In the genomic region with DNA sequence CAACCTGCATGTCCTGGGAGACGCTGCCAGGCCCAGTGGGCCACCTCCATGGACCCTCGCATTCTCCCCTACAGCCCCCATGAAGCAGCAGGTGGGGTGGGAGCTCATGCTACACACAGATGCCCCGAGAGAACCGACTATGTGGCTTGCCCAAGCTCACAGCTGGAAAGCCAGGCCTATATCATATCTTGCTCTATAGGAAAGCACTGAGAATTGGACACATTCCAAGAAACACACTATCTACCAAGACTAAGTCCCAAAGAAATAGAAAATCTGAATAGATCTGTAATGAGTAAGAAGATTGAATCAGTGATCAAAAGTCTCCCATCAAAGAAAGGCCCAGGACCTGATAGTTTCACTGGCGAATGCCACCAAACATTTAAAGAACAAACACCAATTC, we compare ENCODE assay signal across 17 cellular contexts. TPM values are rescaled to one million over a fixed set of nuclear protein-coding genes. Genes with fewer than 3 reads are reported as not detected.
DNase-seq lines count a peak whose midpoint lies in the region; ATAC-seq, FAIRE-seq and TF ChIP-seq lines count a peak whose summit lies in the region.
"Had no signal": no experiment of that assay in that cellular context is flagged by ENCODE, and none has a peak within 500 bp of the region (broad histone marks: within the 10 kb centered on the region; RNA-seq: fewer than 3 reads in every experiment).

No MANE protein-coding gene starts in this region.

- no peak overlapping the region for H3K4me3 ChIP-seq in A673 (ENCODE audit: low read depth, low read length, poor library complexity, severe bottlenecking)
- H3K4me3 ChIP-seq in HEK293 (ENCODE audit: low read depth, low read length) = no peak overlapping the region
- H3K4me3 ChIP-seq in K562 = no peak overlapping the region
- H3K4me3 ChIP-seq: GM23248 had no signal

- peak overlapping the region; percentile 3 for H3K27ac Mint-ChIP-seq in glutamatergic neuron (ENCODE audit: unreplicated experiment)
- H3K27ac Mint-ChIP-seq: CD14-positive monocyte; CD8-positive, alpha-beta T cell had no signal

- H4K20me1 ChIP-seq in K562 (replicated peaks; ENCODE audit: control insufficient read depth, insufficient read depth, low read length) = no peaks in the 10 kb centered on the region

- TF ChIP-seq RAD21 in K562 (CRISPR knock-in tag; conservative IDR thresholded peaks at IDR 0.05 in 1 of 2, IDR thresholded peaks at IDR 0.05 in 1 of 2) = no peak

- POLR2A ChIA-PET in A673 (lab: Charles Lee; ENCODE audit: low non-redundant PET) = no interaction called here
- POLR2A ChIA-PET in HEK293 (lab: Yijun Ruan, JAX) = interaction anchor here (0.6 kb wide), 1 partner anchor 25 kb away, joined by 4 read pairs; no protein-coding TSS in a partner anchor
- POLR2A ChIA-PET in K562 (lab: Yijun Ruan, JAX) = no interaction called here

- no peak for TF ChIP-seq CTCF in A673 (conservative IDR thresholded peaks at IDR 0.05; ENCODE audit: low read depth, low read length)
- no peak for TF ChIP-seq CTCF in HEK293 (tag by site-specific recombination; IDR thresholded peaks at IDR 0.05)
- no peak for TF ChIP-seq CTCF in K562 (IDR thresholded peaks at IDR 0.05 in 2 of 3, conservative IDR thresholded peaks at IDR 0.05 in 1 of 3; ENCODE audit: insufficient read depth in 2 of 3, low read depth in 1 of 3, low read length in 3 of 3)
- no peak for TF ChIP-seq CTCF in glutamatergic neuron (IDR thresholded peaks at IDR 0.05; ENCODE audit: partially characterized antibody, unreplicated experiment)

- peaks cover 10% of the 10 kb centered on the region for H3K27me3 Mint-ChIP-seq in glutamatergic neuron (ENCODE audit: unreplicated experiment)

- no peaks in the 10 kb centered on the region for H3K79me2 ChIP-seq in K562 (ENCODE audit: control insufficient read depth, insufficient read depth, low read length)

- H3K36me3 Mint-ChIP-seq in glutamatergic neuron (ENCODE audit: unreplicated experiment) = peaks cover 22% of the 10 kb centered on the region
- H3K36me3 Mint-ChIP-seq: CD8-positive, alpha-beta T cell had no signal

- TF ChIP-seq POLR2A in K562 (conservative IDR thresholded peaks at IDR 0.05) = no peak

- H3K36me3 ChIP-seq in A673 (ENCODE audit: insufficient read depth, low read length, poor library complexity, severe bottlenecking) (no peaks in the 10 kb centered on the region), HEK293 (ENCODE audit: control insufficient read depth in 2 of 2, insufficient read depth in 1 of 2, low read length in 2 of 2) (no peaks in the 10 kb centered on the region), K562 (ENCODE audit: control insufficient read depth, insufficient read depth, low read length) (no peaks in the 10 kb centered on the region)

- no peak for TF ChIP-seq EP300 in K562 (IDR thresholded peaks at IDR 0.05; ENCODE audit: low read length)

- peaks cover 8% of the 10 kb centered on the region for H3K4me1 Mint-ChIP-seq in glutamatergic neuron (ENCODE audit: low read depth, unreplicated experiment)
- H3K4me1 Mint-ChIP-seq: CD14-positive monocyte had no signal

- no peak overlapping the region for H3K4me3 Mint-ChIP-seq in glutamatergic neuron (ENCODE audit: unreplicated experiment)
- H3K4me3 Mint-ChIP-seq: CD14-positive monocyte; CD8-positive, alpha-beta T cell had no signal

- H3K4me1 ChIP-seq in A673 (ENCODE audit: insufficient read depth, low read length, poor library complexity, severe bottlenecking) (no peaks in the 10 kb centered on the region), HEK293 (ENCODE audit: control insufficient read depth, insufficient read depth, low read length) (no peaks in the 10 kb centered on the region), K562 (replicated peaks in 1 of 2; ENCODE audit: control insufficient read depth in 2 of 2, insufficient read depth in 2 of 2, low read length in 2 of 2) (peaks cover 0 to 10% of the 10 kb centered on the region in 2 experiments; a peak in 3 of 5 replicates)

- CTCF ChIA-PET in A673 (lab: Charles Lee) (no interaction called here), HEK293 (lab: Yijun Ruan, JAX) (interaction anchor here (1.0 to 1.5 kb wide), 4 partner anchors 20 to 428 kb away, joined by 3 to 5 read pairs (median 4); no protein-coding TSS in a partner anchor), K562 (lab: Yijun Ruan, JAX; ENCODE audit: low intra/inter-chr PET ratio) (no interaction called here)

- no peak overlapping the region for H3K4me2 ChIP-seq in K562 (ENCODE audit: insufficient read depth, low read length)

- H2AFZ ChIP-seq in K562 (ENCODE audit: low read depth, low read length) = no peak overlapping the region
- H2AFZ ChIP-seq: GM23248 had no signal

- 8% methylated on average over 4 of the region's 5 CpGs for WGBS in K562 (ENCODE audit: insufficient coverage, low coverage, missing lambda C conversion rate)

- H3K27ac ChIP-seq in A673 (ENCODE audit: low read depth, low read length, poor library complexity, severe bottlenecking) (peak overlapping the region; percentile 29), HEK293 (ENCODE audit: extremely low read depth, low read depth, low read length) (no peak overlapping the region), K562 (ENCODE audit: extremely low read depth, low read depth, low read length) (no peak overlapping the region)
- H3K27ac ChIP-seq: GM23248, HL-60 had no signal

- H3K9me3 ChIP-seq in A673 (ENCODE audit: low read depth, low read length, poor library complexity, severe bottlenecking) (peaks cover 11% of the 10 kb centered on the region), HEK293 (ENCODE audit: control insufficient read depth, insufficient read depth, low read depth, low read length) (no peaks in the 10 kb centered on the region), K562 (replicated peaks; ENCODE audit: control insufficient read depth, insufficient read depth, low read depth, low read length) (no peaks in the 10 kb centered on the region; the same call in none of the 2 replicates)

- H3K27me3 ChIP-seq in A673 (replicated peaks; ENCODE audit: insufficient read depth, low read depth, low read length, poor library complexity) (no peaks in the 10 kb centered on the region), K562 (ENCODE audit: control insufficient read depth in 2 of 2, insufficient read depth in 2 of 2, low read length in 2 of 2) (peaks cover 5 to 44% of the 10 kb centered on the region in 2 experiments; a peak in 4 of 5 replicates)

- no peak for FAIRE-seq in K562 (lab: Jason Lieb, UNC)
- FAIRE-seq: A204.1, H54 had no signal

- in situ Hi-C loops in K562 (cut with MboI) = no loop called here

- peaks cover 16% of the 10 kb centered on the region for H3K9me3 Mint-ChIP-seq in glutamatergic neuron (ENCODE audit: unreplicated experiment)
- H3K9me3 Mint-ChIP-seq: CD8-positive, alpha-beta T cell had no signal

- H3K9me1 ChIP-seq in K562 (ENCODE audit: control insufficient read depth, insufficient read depth, low read length) = no peaks in the 10 kb centered on the region

- intact Hi-C loops in A673 (cut with micrococcal nuclease; ENCODE audit: unreplicated experiment) (no loop called here), K562 (cut with micrococcal nuclease) (no loop called here)

- DNase-seq in A673 (ENCODE audit: low spot score) (no peak), K562 (ENCODE audit: extremely low read depth in 1 of 4, low spot score in 3 of 4) (no peak), glutamatergic neuron (no peak), NCI-H510A (lab: John Stamatoyannopoulos, UW) (no peak), cerebellar nuclear complex (lab: John Stamatoyannopoulos, UW) (no peak), middle frontal gyrus (ENCODE audit: extremely low spot score, low spot score) (no peak)
- DNase-seq: CD8-positive, alpha-beta T cell; COR-L47 had no signal

- ATAC-seq in K562 = no peak
- ATAC-seq: CD8-positive, alpha-beta T cell; HCT116 had no signal

- peak overlapping the region in 1 of 2 experiments; percentile 68; a peak in 1 of 4 replicates for H3K9ac ChIP-seq in K562 (ENCODE audit: insufficient read depth in 1 of 2, low read depth in 2 of 2, low read length in 2 of 2)
- H3K9ac ChIP-seq: GM23248 had no signal

- BruUV-seq in A673 (replicated peaks; lab: Mats Ljungman, UMichigan) (no TSS peak), K562 (replicated peaks; lab: Mats Ljungman, UMichigan) (no TSS peak)

RNA-seq across cellular contexts. Expression of a gene that starts 7.3 kb away (rescaled TPM):
- total RNA-seq in A673 (2021) (0.90 and 1.4 TPM in 2 replicates), K562 (2014; rRNA removed) (0.24 TPM in 1 of 2 replicates, not detected in the other), K562 (2014; rRNA removed; fragmentation: Illumina TruSeq; extraction: Trizol) (0.10 TPM in 1 of 2 replicates, not detected in the other), K562 (2015; rRNA removed; fragmentation: Illumina TruSeq; extraction: Trizol) (0.11 TPM in 1 of 2 replicates, not detected in the other), K562 (2021) (0.51 and 0.55 TPM in 2 replicates), glutamatergic neuron (ENCODE audit: unreplicated experiment) (27.0 TPM)
- total RNA-seq in K562 (2011; cell fraction: chromatin; rRNA removed; ENCODE audit: low replicate concordance) = 0.63 and 1.3 TPM in 2 replicates
- 1.3 TPM in 2 replicates for total RNA-seq in K562 (2011; cell fraction: nucleolus; rRNA removed)
- total RNA-seq in K562 (2011; cell fraction: nucleoplasm; rRNA removed) = 0.84 and 1.1 TPM in 2 replicates
- polyA plus RNA-seq in K562 (2011; rRNA removed) (0.43 and 0.50 TPM in 2 replicates), K562 (2014; fragmentation: Illumina TruSeq; extraction: Trizol) (0.29 TPM in 1 of 2 replicates, not detected in the other), K562 (2014; fragmentation: Nextera tagmentation; extraction: Ambion mirVana) (not detected), K562 (2014; rRNA removed) (0.25 and 0.26 TPM in 2 replicates)
- 0.46 and 1.1 TPM in 2 replicates for polyA plus RNA-seq in K562 (2011; cell fraction: cytosol; rRNA removed)
- polyA plus RNA-seq in K562 (2011; cell fraction: nucleus; rRNA removed) = 1.6 and 3.2 TPM in 2 replicates
- 0.18 and 0.32 TPM in 2 replicates for polyA plus RNA-seq in K562 (2012)
- not detected in 2 replicates for polyA minus RNA-seq in K562 (2011; rRNA and poly(A)+ RNA removed)
- polyA minus RNA-seq in K562 (2011; cell fraction: cytosol; rRNA and poly(A)+ RNA removed) = 1.0 and 1.1 TPM in 2 replicates
- polyA minus RNA-seq in K562 (2011; cell fraction: nucleus; rRNA and poly(A)+ RNA removed) = 0.78 and 1.5 TPM in 2 replicates

RNA-seq across cellular contexts. Expression of a gene that starts 8.0 kb away (rescaled TPM):
- total RNA-seq in A673 (2021) (not detected in 2 replicates), K562 (2014; rRNA removed) (not detected in 2 replicates), K562 (2014; rRNA removed; fragmentation: Illumina TruSeq; extraction: Trizol) (not detected in 2 replicates), K562 (2015; rRNA removed; fragmentation: Illumina TruSeq; extraction: Trizol) (not detected in 2 replicates), K562 (2021) (not detected in 2 replicates), glutamatergic neuron (ENCODE audit: unreplicated experiment) (0.29 TPM)
- not detected in 2 replicates for total RNA-seq in K562 (2011; cell fraction: chromatin; rRNA removed; ENCODE audit: low replicate concordance)
- total RNA-seq in K562 (2011; cell fraction: nucleolus; rRNA removed) = not detected in 2 replicates
- total RNA-seq in K562 (2011; cell fraction: nucleoplasm; rRNA removed) = not detected in 2 replicates
- polyA plus RNA-seq in K562 (2011; rRNA removed) (not detected in 2 replicates), K562 (2014; fragmentation: Illumina TruSeq; extraction: Trizol) (not detected in 2 replicates), K562 (2014; fragmentation: Nextera tagmentation; extraction: Ambion mirVana) (not detected), K562 (2014; rRNA removed) (not detected in 2 replicates)
- not detected in 2 replicates for polyA plus RNA-seq in K562 (2011; cell fraction: cytosol; rRNA removed)
- polyA plus RNA-seq in K562 (2011; cell fraction: nucleus; rRNA removed) = not detected in 2 replicates
- not detected in 2 replicates for polyA plus RNA-seq in K562 (2012)
- polyA minus RNA-seq in K562 (2011; rRNA and poly(A)+ RNA removed) = not detected in 2 replicates
- not detected in 2 replicates for polyA minus RNA-seq in K562 (2011; cell fraction: cytosol; rRNA and poly(A)+ RNA removed)
- not detected in 2 replicates for polyA minus RNA-seq in K562 (2011; cell fraction: nucleus; rRNA and poly(A)+ RNA removed)
- total RNA-seq: CD8-positive, alpha-beta T cell; Daoy; GM23248 had no signal
- polyA plus RNA-seq: BJ, CD14-positive monocyte, GM23248 had no signal

RNA-seq across cellular contexts. Expression of a gene that starts 49.4 kb away (rescaled TPM):
- 27.1 and 36.3 TPM in 2 replicates for total RNA-seq in A673 (2021)
- total RNA-seq in K562 (2011; cell fraction: chromatin; rRNA removed; ENCODE audit: low replicate concordance) = 15.6 and 46.2 TPM in 2 replicates
- 30.3 and 31.2 TPM in 2 replicates for total RNA-seq in K562 (2011; cell fraction: nucleolus; rRNA removed)
- total RNA-seq in K562 (2011; cell fraction: nucleoplasm; rRNA removed) = 11.7 and 22.0 TPM in 2 replicates
- total RNA-seq in K562 (2014; rRNA removed) = 18.3 and 21.2 TPM in 2 replicates
- 0.99 and 1.2 TPM in 2 replicates for total RNA-seq in K562 (2014; rRNA removed; fragmentation: Illumina TruSeq; extraction: Trizol)
- 6.3 and 8.8 TPM in 2 replicates for total RNA-seq in K562 (2015; rRNA removed; fragmentation: Illumina TruSeq; extraction: Trizol)
- 14.9 and 16.7 TPM in 2 replicates for total RNA-seq in K562 (2021)
- 2.3 and 4.7 TPM in 2 replicates for polyA plus RNA-seq in K562 (2011; rRNA removed)
- polyA plus RNA-seq in K562 (2011; cell fraction: cytosol; rRNA removed) = 3.2 and 5.1 TPM in 2 replicates
- polyA plus RNA-seq in K562 (2011; cell fraction: nucleus; rRNA removed) = 21.2 and 39.0 TPM in 2 replicates
- 16.5 and 26.3 TPM in 2 replicates for polyA plus RNA-seq in K562 (2012)
- polyA plus RNA-seq in K562 (2014; fragmentation: Illumina TruSeq; extraction: Trizol) = 1.7 and 5.3 TPM in 2 replicates
- polyA plus RNA-seq in K562 (2014; fragmentation: Nextera tagmentation; extraction: Ambion mirVana) = under 1 TPM; 0.24 to 0.34 TPM
- 12.4 and 17.1 TPM in 2 replicates for polyA plus RNA-seq in K562 (2014; rRNA removed)
- 1.1 and 1.4 TPM in 2 replicates for polyA minus RNA-seq in K562 (2011; rRNA and poly(A)+ RNA removed)
- polyA minus RNA-seq in K562 (2011; cell fraction: cytosol; rRNA and poly(A)+ RNA removed) = 4.2 and 7.9 TPM in 2 replicates
- polyA minus RNA-seq in K562 (2011; cell fraction: nucleus; rRNA and poly(A)+ RNA removed) = 7.3 and 8.8 TPM in 2 replicates
- total RNA-seq in glutamatergic neuron (ENCODE audit: unreplicated experiment) = 35.1 TPM

Comparison
In these comparisons a context has a peak if more than half of its experiments do, and no peak if none do; other contexts are left out.
1. RNA of a gene that starts 7.3 kb away (total RNA-seq): 27.0 TPM in glutamatergic neuron (single experiment); 0.90 to 1.4 TPM in A673 and 0.10 to 1.3 TPM in K562; every median in the first group is over 10 times any median in the second.